Comparison of ENCODE assay signal across 10 cellular contexts in the genomic region with DNA sequence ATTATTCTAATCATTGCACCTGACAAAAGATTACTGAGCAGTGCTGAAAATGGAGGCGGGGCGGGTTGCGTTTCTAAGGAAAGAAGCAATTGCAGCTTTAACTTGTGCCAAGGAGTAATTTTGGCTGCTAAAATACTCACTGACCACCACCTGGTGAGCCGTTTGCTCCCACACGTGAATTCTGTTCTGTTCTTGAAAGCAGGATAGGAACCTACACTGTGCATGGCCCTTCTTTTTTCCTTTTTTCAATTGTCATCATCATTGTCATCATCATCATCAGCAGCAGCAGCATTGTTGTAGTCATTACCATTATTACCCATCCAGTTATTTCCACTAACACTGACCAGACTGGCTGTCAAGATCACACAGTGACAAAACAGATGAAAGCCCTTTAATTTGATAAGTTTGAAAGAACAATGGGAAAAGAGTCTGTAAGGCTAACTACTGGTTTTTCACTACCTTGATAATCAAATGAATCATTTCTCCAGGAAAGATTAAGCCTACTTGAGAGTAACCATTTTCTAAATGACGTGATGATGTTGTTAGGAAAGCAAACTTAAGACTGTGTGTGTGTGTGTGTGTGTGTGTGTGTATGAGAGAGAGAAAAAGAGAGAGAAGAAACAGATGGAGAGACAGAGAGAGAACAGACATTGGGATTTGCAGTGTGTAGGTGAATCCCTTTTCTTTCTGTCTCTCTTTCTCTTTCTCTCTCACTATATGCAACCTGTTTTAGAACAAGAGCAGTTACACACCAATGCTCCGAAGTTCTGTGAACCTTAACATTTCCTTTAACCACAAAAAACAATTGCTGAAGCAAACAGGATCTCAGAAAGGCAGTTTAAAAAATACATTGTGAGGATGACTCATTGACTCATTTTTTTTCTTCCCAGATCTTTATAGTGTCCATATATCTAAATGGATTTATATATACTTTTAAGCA. TPM values are rescaled to one million over a fixed set of nuclear protein-coding genes. Genes with fewer than 3 reads are reported as not detected.
DNase-seq lines count a peak whose midpoint lies in the region; ATAC-seq and TF ChIP-seq lines count a peak whose summit lies in the region.
"Had no signal": no experiment of that assay in that cellular context is flagged by ENCODE, and none has a peak within 500 bp of the region (broad histone marks: within the 10 kb centered on the region; RNA-seq: fewer than 3 reads in every experiment).

No MANE protein-coding gene starts in this region.

- no peak for DNase-seq in activated naive CD4-positive, alpha-beta T cell treated with anti-CD3 and anti-CD28 coated beads, Interleukin-2, amount 10 ng/mL, durations not matched to agents 7 days and 5 days
- no peak for DNase-seq in activated naive CD4-positive, alpha-beta T cell treated with Interleukin-2 at 50 U/mL for 16 hours
- peak; percentile 47 for DNase-seq in KBM-7
- DNase-seq in chondrocyte (ENCODE audit: low spot score) = no peak
- DNase-seq in stomach = no peak
- DNase-seq in glutamatergic neuron = no peak
- no peak for DNase-seq in hypothalamus (lab: John Stamatoyannopoulos, UW)
- DNase-seq in heart left ventricle = no peak

- no peaks in the 10 kb centered on the region for H3K27me3 ChIP-seq in stomach
- no peaks in the 10 kb centered on the region for H3K27me3 ChIP-seq in heart left ventricle

- peaks cover 25 to 78% (median 39%) of the 10 kb centered on the region in 4 donors for H3K4me1 ChIP-seq in stomach
- peaks cover 5 to 71% (median 25%) of the 10 kb centered on the region in 12 donors for H3K4me1 ChIP-seq in heart left ventricle

- peaks cover 87% of the 10 kb centered on the region for H3K36me3 Mint-ChIP-seq in activated naive CD4-positive, alpha-beta T cell treated with anti-CD3 and anti-CD28 coated beads, Interleukin-2, amount 10 ng/mL, durations not matched to agents 7 days and 5 days
- no peaks in the 10 kb centered on the region for H3K36me3 Mint-ChIP-seq in chondrocyte (ENCODE audit: low read depth)
- no peaks in the 10 kb centered on the region for H3K36me3 Mint-ChIP-seq in glutamatergic neuron (ENCODE audit: unreplicated experiment)
- H3K36me3 Mint-ChIP-seq: brain had no signal

- peak overlapping the region in 3 of 5 donors; percentile 12 to 64 (median 35) for H3K27ac ChIP-seq in stomach
- peak overlapping the region in 5 of 12 donors; percentile 34 to 83 (median 46) for H3K27ac ChIP-seq in heart left ventricle
- H3K27ac ChIP-seq: KMS-11 had no signal

- in situ Hi-C loops in KBM-7 (cut with MboI; ENCODE audit: low pct_unique_long_range_greater_than_20kb, low sequenced_read_pairs) = no loop called here

- no peak for ATAC-seq in heart left ventricle

- 17 to 45% (median 29%) methylated on average over 7 of the region's 7 CpGs for WGBS in stomach, 5 donors
- WGBS in heart left ventricle, 4 donors = 46 to 58% (median 52%) methylated on average over 7 of the region's 7 CpGs

- peaks cover 5% of the 10 kb centered on the region for H3K9me3 Mint-ChIP-seq in activated naive CD4-positive, alpha-beta T cell treated with anti-CD3 and anti-CD28 coated beads, Interleukin-2, amount 10 ng/mL, durations not matched to agents 7 days and 5 days
- H3K9me3 Mint-ChIP-seq in chondrocyte (ENCODE audit: low read depth) (no peaks in the 10 kb centered on the region), glutamatergic neuron (ENCODE audit: unreplicated experiment) (peaks cover 1% of the 10 kb centered on the region)

- CTCF ChIA-PET in activated naive CD4-positive, alpha-beta T cell treated with anti-CD3 and anti-CD28 coated beads, Interleukin-2, amount 10 ng/mL, durations not matched to agents 7 days and 5 days (lab: Charles Lee) = interaction anchor here (0.8 to 8.0 kb wide), 14 partner anchors 7 to 84 kb away, joined by 3 to 176 read pairs (median 19); no protein-coding TSS in a partner anchor

- TF ChIP-seq CTCF in chondrocyte (IDR thresholded peaks at IDR 0.05) (no peak), stomach (IDR thresholded peaks at IDR 0.05) (no peak), glutamatergic neuron (IDR thresholded peaks at IDR 0.05; ENCODE audit: partially characterized antibody, unreplicated experiment) (no peak), heart left ventricle (IDR thresholded peaks at IDR 0.05) (no peak)

- H3K9me3 ChIP-seq in stomach = no peaks in the 10 kb centered on the region
- H3K9me3 ChIP-seq in heart left ventricle = no peaks in the 10 kb centered on the region

- peaks cover 4% of the 10 kb centered on the region for H3K27me3 Mint-ChIP-seq in activated naive CD4-positive, alpha-beta T cell treated with anti-CD3 and anti-CD28 coated beads, Interleukin-2, amount 10 ng/mL, durations not matched to agents 7 days and 5 days
- no peaks in the 10 kb centered on the region for H3K27me3 Mint-ChIP-seq in chondrocyte (ENCODE audit: low read depth)
- no peaks in the 10 kb centered on the region for H3K27me3 Mint-ChIP-seq in glutamatergic neuron (ENCODE audit: unreplicated experiment)

- peak overlapping the region in 2 of 4 donors; percentile 18 to 22 for H3K4me3 ChIP-seq in stomach
- H3K4me3 ChIP-seq in heart left ventricle = peak overlapping the region in 1 of 12 donors; percentile 58

- H3K36me3 ChIP-seq in stomach (no peaks in the 10 kb centered on the region), heart left ventricle (no peaks in the 10 kb centered on the region)

- H3K4me3 Mint-ChIP-seq in activated naive CD4-positive, alpha-beta T cell treated with anti-CD3 and anti-CD28 coated beads, Interleukin-2, amount 10 ng/mL, durations not matched to agents 7 days and 5 days = peak overlapping the region; percentile 98
- H3K4me3 Mint-ChIP-seq in chondrocyte (ENCODE audit: unreplicated experiment) = no peak overlapping the region
- H3K4me3 Mint-ChIP-seq in glutamatergic neuron (ENCODE audit: unreplicated experiment) = no peak overlapping the region

- peak overlapping the region; percentile 99 for H3K27ac Mint-ChIP-seq in activated naive CD4-positive, alpha-beta T cell treated with anti-CD3 and anti-CD28 coated beads, Interleukin-2, amount 10 ng/mL, durations not matched to agents 7 days and 5 days
- H3K27ac Mint-ChIP-seq in chondrocyte (ENCODE audit: unreplicated experiment) (peak overlapping the region; percentile 42), glutamatergic neuron (ENCODE audit: unreplicated experiment) (no peak overlapping the region)

- peaks cover 42% of the 10 kb centered on the region for H3K4me1 Mint-ChIP-seq in activated naive CD4-positive, alpha-beta T cell treated with anti-CD3 and anti-CD28 coated beads, Interleukin-2, amount 10 ng/mL, durations not matched to agents 7 days and 5 days
- peaks cover 57% of the 10 kb centered on the region for H3K4me1 Mint-ChIP-seq in chondrocyte (ENCODE audit: low read depth)
- peaks cover 11% of the 10 kb centered on the region for H3K4me1 Mint-ChIP-seq in glutamatergic neuron (ENCODE audit: low read depth, unreplicated experiment)

- no peak for TF ChIP-seq POLR2A in stomach (IDR thresholded peaks at IDR 0.05)
- no peak for TF ChIP-seq POLR2A in heart left ventricle (IDR thresholded peaks at IDR 0.05)

- no peak for TF ChIP-seq EP300 in stomach (IDR thresholded peaks at IDR 0.05)

- intact Hi-C loops in stomach (cut with DNase I; ENCODE audit: low total_unique reads) = no loop called here
- intact Hi-C loops in heart left ventricle (cut with DNase I) = loop anchor here in 1 of 10 donors (10.0 kb wide), 1 partner anchor 77 kb away; no protein-coding TSS in a partner anchor

RNA-seq across cellular contexts. Expression of a gene that starts 3.7 kb away (rescaled TPM):
- 0.62 to 1.9 TPM (median 0.92 TPM) in 3 replicates for total RNA-seq in chondrocyte
- 10 to 100 TPM in 3 of 5 donors, 1 to 10 TPM in 1, not detected in 1; 9.4 to 19.3 (median 12.4) TPM for total RNA-seq in stomach
- polyA plus RNA-seq in stomach = 1 to 10 TPM; 2.0 to 2.6 (median 2.1) TPM
- total RNA-seq in glutamatergic neuron (ENCODE audit: unreplicated experiment) = 82.2 TPM
- 10 to 100 TPM in 1 of 9 donors, 1 to 10 TPM in 8; 2.7 to 14.2 (median 4.6) TPM for total RNA-seq in heart left ventricle
- polyA plus RNA-seq in heart left ventricle = 1 to 10 TPM in 1 of 2 donors, under 1 TPM in 1; 0.76 to 1.9 TPM
